In the genomic region with DNA sequence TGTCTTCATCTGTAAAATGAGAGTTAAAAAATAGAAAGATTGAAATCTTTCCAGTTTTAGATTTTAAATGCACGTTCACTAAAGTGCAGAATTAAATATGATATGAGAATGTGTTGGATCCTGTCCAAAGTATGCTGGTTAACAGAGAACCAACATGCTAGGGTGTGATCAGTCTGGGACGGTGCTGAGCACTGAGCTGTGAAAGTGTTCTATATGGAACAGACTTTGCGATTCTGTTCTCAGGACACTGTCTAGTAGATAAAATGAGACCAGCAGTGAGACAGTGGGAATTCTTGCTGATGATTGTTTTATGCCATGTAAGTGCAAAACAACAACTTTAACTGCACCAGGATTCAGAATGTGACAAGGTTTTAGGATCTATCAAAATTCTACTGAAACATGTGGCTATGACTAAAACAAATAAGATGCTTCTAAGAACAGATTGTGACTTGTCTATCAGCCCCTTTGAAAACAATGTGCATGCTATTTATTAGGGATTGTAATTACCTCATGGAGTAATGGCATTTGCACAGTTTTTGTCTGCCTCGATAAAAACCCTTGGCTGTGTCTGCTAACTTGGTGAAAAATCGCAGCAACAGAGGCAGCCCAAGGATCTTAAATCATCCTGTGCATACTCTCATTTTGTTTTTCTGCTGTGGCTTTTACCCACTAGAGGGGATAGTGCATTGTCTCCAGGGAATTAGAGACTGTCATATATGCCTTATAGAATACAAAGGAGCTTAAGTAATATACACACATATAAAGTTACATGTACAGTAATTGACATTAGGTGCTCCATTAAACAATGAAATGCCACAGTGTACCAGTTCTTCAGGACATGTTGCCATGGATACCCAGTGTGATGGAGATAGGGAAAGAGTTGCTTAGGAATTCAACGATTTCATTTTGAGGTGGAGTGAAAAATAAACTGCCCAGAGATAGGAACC, we compare ENCODE assay signal across 15 cellular contexts. TPM values are rescaled to one million over a fixed set of nuclear protein-coding genes. Genes with fewer than 3 reads are reported as not detected.
DNase-seq lines count a peak whose midpoint lies in the region; ATAC-seq and TF ChIP-seq lines count a peak whose summit lies in the region.
"Had no signal": no experiment of that assay in that cellular context is flagged by ENCODE, and none has a peak within 500 bp of the region (broad histone marks: within the 10 kb centered on the region; RNA-seq: fewer than 3 reads in every experiment).

No MANE protein-coding gene starts in this region.

- peak; percentile 4 for DNase-seq in COLO829 (ENCODE audit: low spot score)
- peak; percentile 18 for DNase-seq in M059J (ENCODE audit: low read depth)
- DNase-seq in mesothelial cell of epicardium (ENCODE audit: low spot score in 2 of 2, unreplicated experiment in 2 of 2), result no peak
- no peak for DNase-seq in NCI-H2029 treated with DMSO at 0.1 percent for 48 hours (lab: John Stamatoyannopoulos, UW)
- no peak for DNase-seq in activated CD8-positive, alpha-beta T cell treated with anti-CD3 and anti-CD28 coated beads, Interleukin-2, amount 10 ng/mL, durations not matched to agents 7 days and 5 days
- DNase-seq in stimulated activated CD4-positive, alpha-beta T cell treated with anti-CD3 and anti-CD28 coated beads, Interleukin-4, amount 100 ng/mL, for 24 hours, result no peak
- DNase-seq: activated CD8-positive, alpha-beta memory T cell treated with anti-CD3 and anti-CD28 coated beads, Interleukin-2, amount 10 ng/mL, durations not matched to agents 7 days and 5 days; activated naive CD4-positive, alpha-beta T cell treated with anti-CD3 and anti-CD28 coated beads, Interleukin-2, amount 10 ng/mL, durations not matched to agents 7 days and 5 days; C1 segment of cervical spinal cord; sigmoid colon; stimulated activated naive CD8-positive, alpha-beta T cell treated with anti-CD3 and anti-CD28 coated beads, Interleukin-15, Interleukin-2, amounts not matched to agents 100 U/mL and 50 U/mL, for 24 hours had no signal

- H3K27ac ChIP-seq in VCaP, result peak overlapping the region; percentile 10; the same call in 1 of the 2 replicates
- H3K27ac ChIP-seq: cardiac muscle cell, hepatocyte had no signal

- POLR2A ChIA-PET in activated CD8-positive, alpha-beta T cell treated with anti-CD3 and anti-CD28 coated beads, Interleukin-2, amount 10 ng/mL, durations not matched to agents 7 days and 5 days (lab: Charles Lee), result no interaction called here

- no peak overlapping the region for H3K4me3 Mint-ChIP-seq in mesothelial cell of epicardium
- no peak overlapping the region for H3K4me3 Mint-ChIP-seq in activated CD8-positive, alpha-beta T cell treated with anti-CD3 and anti-CD28 coated beads, Interleukin-2, amount 10 ng/mL, durations not matched to agents 7 days and 5 days
- H3K4me3 Mint-ChIP-seq: activated CD8-positive, alpha-beta memory T cell treated with anti-CD3 and anti-CD28 coated beads, Interleukin-2, amount 10 ng/mL, durations not matched to agents 7 days and 5 days; activated naive CD4-positive, alpha-beta T cell treated with anti-CD3 and anti-CD28 coated beads, Interleukin-2, amount 10 ng/mL, durations not matched to agents 7 days and 5 days had no signal

- no peak for ATAC-seq in GM18907 (IDR thresholded peaks at IDR 0.05; ENCODE audit: unreplicated experiment)
- no peak for ATAC-seq in activated CD8-positive, alpha-beta T cell treated with anti-CD3 and anti-CD28 coated beads, Interleukin-2, amount 10 ng/mL, durations not matched to agents 7 days and 5 days
- ATAC-seq: activated CD8-positive, alpha-beta memory T cell treated with anti-CD3 and anti-CD28 coated beads, Interleukin-2, amount 10 ng/mL, durations not matched to agents 7 days and 5 days; stimulated activated naive CD8-positive, alpha-beta T cell treated with anti-CD3 and anti-CD28 coated beads, Interleukin-15, Interleukin-2, amounts not matched to agents 100 U/mL and 50 U/mL, for 24 hours had no signal

- TF ChIP-seq CTCF in VCaP (conservative IDR thresholded peaks at IDR 0.05) (no peak), mesothelial cell of epicardium (IDR thresholded peaks at IDR 0.05; ENCODE audit: unreplicated experiment) (no peak)

- peaks cover 3% of the 10 kb centered on the region for H3K9me3 Mint-ChIP-seq in mesothelial cell of epicardium
- no peaks in the 10 kb centered on the region for H3K9me3 Mint-ChIP-seq in activated CD8-positive, alpha-beta T cell treated with anti-CD3 and anti-CD28 coated beads, Interleukin-2, amount 10 ng/mL, durations not matched to agents 7 days and 5 days (ENCODE audit: insufficient read depth)
- H3K9me3 Mint-ChIP-seq: activated naive CD4-positive, alpha-beta T cell treated with anti-CD3 and anti-CD28 coated beads, Interleukin-2, amount 10 ng/mL, durations not matched to agents 7 days and 5 days had no signal

- peaks cover 2% of the 10 kb centered on the region for H3K36me3 Mint-ChIP-seq in mesothelial cell of epicardium
- peaks cover 14% of the 10 kb centered on the region for H3K36me3 Mint-ChIP-seq in activated CD8-positive, alpha-beta T cell treated with anti-CD3 and anti-CD28 coated beads, Interleukin-2, amount 10 ng/mL, durations not matched to agents 7 days and 5 days (ENCODE audit: low read depth)

- H3K27ac Mint-ChIP-seq in mesothelial cell of epicardium, result peak overlapping the region; percentile 17
- no peak overlapping the region for H3K27ac Mint-ChIP-seq in activated CD8-positive, alpha-beta T cell treated with anti-CD3 and anti-CD28 coated beads, Interleukin-2, amount 10 ng/mL, durations not matched to agents 7 days and 5 days
- H3K27ac Mint-ChIP-seq: activated CD8-positive, alpha-beta memory T cell treated with anti-CD3 and anti-CD28 coated beads, Interleukin-2, amount 10 ng/mL, durations not matched to agents 7 days and 5 days; activated naive CD4-positive, alpha-beta T cell treated with anti-CD3 and anti-CD28 coated beads, Interleukin-2, amount 10 ng/mL, durations not matched to agents 7 days and 5 days had no signal

- CTCF ChIA-PET in activated CD8-positive, alpha-beta T cell treated with anti-CD3 and anti-CD28 coated beads, Interleukin-2, amount 10 ng/mL, durations not matched to agents 7 days and 5 days (lab: Charles Lee), result interaction anchor here (0.5 to 1.7 kb wide), 2 partner anchors 16 to 79 kb away, joined by 3 to 4 read pairs; no protein-coding TSS in a partner anchor

- H3K27me3 Mint-ChIP-seq in mesothelial cell of epicardium (ENCODE audit: low read depth), result no peaks in the 10 kb centered on the region
- peaks cover 17% of the 10 kb centered on the region for H3K27me3 Mint-ChIP-seq in activated CD8-positive, alpha-beta T cell treated with anti-CD3 and anti-CD28 coated beads, Interleukin-2, amount 10 ng/mL, durations not matched to agents 7 days and 5 days (ENCODE audit: low read depth)

- peaks cover 41% of the 10 kb centered on the region for H3K4me1 Mint-ChIP-seq in mesothelial cell of epicardium
- H3K4me1 Mint-ChIP-seq in activated CD8-positive, alpha-beta T cell treated with anti-CD3 and anti-CD28 coated beads, Interleukin-2, amount 10 ng/mL, durations not matched to agents 7 days and 5 days (ENCODE audit: low read depth), result peaks cover 35% of the 10 kb centered on the region

RNA-seq across cellular contexts. Expression of a gene that starts 55.1 kb away (rescaled TPM):
- 11.9 and 23.1 TPM in 2 replicates for total RNA-seq in M059J (2014; rRNA removed; shearing (Covaris generic))
- 33.7 to 37.1 TPM (median 34.1 TPM) in 3 replicates for total RNA-seq in mesothelial cell of epicardium
- total RNA-seq in activated CD8-positive, alpha-beta T cell treated with anti-CD3 and anti-CD28 coated beads, Interleukin-2, amount 10 ng/mL, durations not matched to agents 7 days and 5 days, result 10 to 100 TPM; 15.6 to 16.0 TPM

Comparison
In these comparisons a context has a peak if more than half of its experiments do, and no peak if none do; other contexts are left out.
1. DNase-seq: peak in COLO829 (single experiment) and M059J (single experiment); none in mesothelial cell of epicardium (0 of 2), NCI-H2029 treated with DMSO at 0.1 percent for 48 hours (single experiment), activated CD8-positive, alpha-beta T cell treated with anti-CD3 and anti-CD28 coated beads, Interleukin-2, amount 10 ng/mL, durations not matched to agents 7 days and 5 days (single experiment) and stimulated activated CD4-positive, alpha-beta T cell treated with anti-CD3 and anti-CD28 coated beads, Interleukin-4, amount 100 ng/mL, for 24 hours (single experiment).